ENCODE assay signal across 1 cellular context in genomic region chr10:103549349-103549685, GRCh38.
TF ChIP-seq lines count a peak whose summit lies in the region.

No MANE protein-coding gene starts in this region.

TF ChIP-seq in GM23338, 12 proteins besides CTCF, POLR2A, EP300 and RAD21 (continued from another document):
- no peak for TF ChIP-seq REST (IDR thresholded peaks at IDR 0.05; ENCODE audit: unreplicated experiment)
